Comparison of ENCODE assay signal across 15 cellular contexts in the genomic region with DNA sequence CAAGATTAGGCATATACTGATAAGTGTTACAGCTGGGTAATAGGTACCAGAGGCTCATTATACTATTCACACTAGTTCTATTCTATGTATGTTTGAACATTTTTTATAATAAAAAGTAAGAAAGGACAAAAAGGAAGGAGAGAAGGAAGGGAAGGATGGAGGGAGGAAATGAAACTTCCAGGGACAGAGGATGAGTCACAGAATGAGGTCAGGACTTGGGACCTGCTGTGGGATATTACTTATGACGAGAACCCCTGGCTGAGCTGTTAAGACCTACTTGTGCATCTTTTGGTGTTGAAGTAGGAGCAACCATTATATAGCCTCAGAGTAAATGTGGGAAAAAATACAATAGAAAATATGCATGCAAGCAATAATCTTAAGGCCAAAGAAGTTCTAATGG. TPM values are rescaled to one million over a fixed set of nuclear protein-coding genes. Genes with fewer than 3 reads are reported as not detected.
DNase-seq lines count a peak whose midpoint lies in the region; FAIRE-seq and TF ChIP-seq lines count a peak whose summit lies in the region.
"Had no signal": no experiment of that assay in that cellular context is flagged by ENCODE, and none has a peak within 500 bp of the region (broad histone marks: within the 10 kb centered on the region; RNA-seq: fewer than 3 reads in every experiment).

No MANE protein-coding gene starts in this region.

- no peaks in the 10 kb centered on the region for H3K9me3 ChIP-seq in endothelial cell of umbilical vein (replicated peaks; ENCODE audit: control insufficient read depth, insufficient read depth, low read length)
- no peaks in the 10 kb centered on the region for H3K9me3 ChIP-seq in mesenchymal stem cell (ENCODE audit: control insufficient read depth, low read length)
- H3K9me3 ChIP-seq: Caco-2 had no signal

- TF ChIP-seq POLR2A in endothelial cell of umbilical vein (IDR thresholded peaks at IDR 0.05; ENCODE audit: low read depth, low read length) = no peak
- TF ChIP-seq POLR2A in GM12891 (IDR thresholded peaks at IDR 0.05; ENCODE audit: low read depth, low read length) = no peak

- no peak overlapping the region for H3K4ac ChIP-seq in mesenchymal stem cell (ENCODE audit: low read depth in 1 of 2, low read length in 2 of 2)

- no peak overlapping the region for H3K27ac ChIP-seq in endothelial cell of umbilical vein (ENCODE audit: insufficient read depth, low read depth, low read length)
- H3K27ac ChIP-seq in mesenchymal stem cell (ENCODE audit: low read length, poor library complexity, severe bottlenecking) = no peak overlapping the region
- H3K27ac ChIP-seq: A549, HL-60 had no signal

- POLR2A ChIA-PET in endothelial cell of umbilical vein (lab: Charles Lee) = no interaction called here

- no peak for FAIRE-seq in endothelial cell of umbilical vein (lab: Jason Lieb, UNC)
- no peak for FAIRE-seq in GM12891 (lab: Jason Lieb, UNC)
- FAIRE-seq: A549, GM18507, K562 had no signal

- H3K9ac ChIP-seq in endothelial cell of umbilical vein (replicated peaks; ENCODE audit: extremely low read depth, insufficient read depth, low read length) = no peak overlapping the region
- no peak overlapping the region for H3K9ac ChIP-seq in mesenchymal stem cell (ENCODE audit: low read length)

- no peak overlapping the region for H2AK5ac ChIP-seq in mesenchymal stem cell (ENCODE audit: low read length, severe bottlenecking)

- H3K23ac ChIP-seq in mesenchymal stem cell (ENCODE audit: low read length in 2 of 2) = no peak overlapping the region

- no peaks in the 10 kb centered on the region for H3K9me1 ChIP-seq in endothelial cell of umbilical vein (replicated peaks; ENCODE audit: control insufficient read depth, extremely low read depth, insufficient read depth, low read length)

- no peak overlapping the region for H2BK12ac ChIP-seq in mesenchymal stem cell (ENCODE audit: low read length in 2 of 2)

- peak; percentile 60 for DNase-seq in HT1080 (ENCODE audit: low read depth)
- DNase-seq in RKO (ENCODE audit: low spot score) = peak; percentile 11
- DNase-seq in endothelial cell of umbilical vein (ENCODE audit: low read depth, low spot score) = no peak
- no peak for DNase-seq in NCI-H748 (lab: John Stamatoyannopoulos, UW; ENCODE audit: unreplicated experiment)
- no peak for DNase-seq in mesenchymal stem cell
- no peak for DNase-seq in GM12891 (ENCODE audit: insufficient read length, low spot score)
- DNase-seq: Caco-2; CD8-positive, alpha-beta memory T cell; DND-41; H9 had no signal

- H2BK15ac ChIP-seq in mesenchymal stem cell (ENCODE audit: low read depth, poor library complexity, severe bottlenecking) = no peak overlapping the region

- TF ChIP-seq CTCF in endothelial cell of umbilical vein (IDR thresholded peaks at IDR 0.05; ENCODE audit: extremely low read depth in 1 of 2, insufficient read depth in 1 of 2, low read depth in 1 of 2, low read length in 2 of 2) = no peak

- no TSS peak for BruUV-seq in endothelial cell of umbilical vein (replicated peaks; lab: Mats Ljungman, UMichigan)

- no peak overlapping the region for H4K91ac ChIP-seq in mesenchymal stem cell (ENCODE audit: low read length)

- H3K4me1 ChIP-seq in endothelial cell of umbilical vein (ENCODE audit: control insufficient read depth, extremely low read depth, insufficient read depth, low read length) (no peaks in the 10 kb centered on the region), mesenchymal stem cell (ENCODE audit: control insufficient read depth, insufficient read depth, low read depth, low read length) (no peaks in the 10 kb centered on the region)
- H3K4me1 ChIP-seq: A549, Caco-2 had no signal

- intact Hi-C loops in endothelial cell of umbilical vein (cut with micrococcal nuclease) = no loop called here

- no peak overlapping the region for H3K14ac ChIP-seq in mesenchymal stem cell (ENCODE audit: low read length in 2 of 2)

- H3K4me3 ChIP-seq in endothelial cell of umbilical vein (replicated peaks in 1 of 3; ENCODE audit: insufficient read depth in 1 of 3, low read depth in 1 of 3, low read length in 3 of 3) (no peak overlapping the region), mesenchymal stem cell (ENCODE audit: insufficient read depth in 1 of 2, low read depth in 1 of 2, low read length in 2 of 2) (no peak overlapping the region)
- H3K4me3 ChIP-seq: A549, GM23338, K562 had no signal

- dilution Hi-C loops in endothelial cell of umbilical vein (cut with MboI; ENCODE audit: extremely low pct_ligation_motif_present, low sequenced_read_pairs) = no loop called here

- H2BK5ac ChIP-seq in mesenchymal stem cell (ENCODE audit: low read depth, low read length, poor library complexity, severe bottlenecking) = no peak overlapping the region

- peaks cover 3 to 6% of the 10 kb centered on the region in 2 experiments for H3K27me3 ChIP-seq in endothelial cell of umbilical vein (ENCODE audit: control insufficient read depth in 2 of 2, insufficient read depth in 2 of 2, low read length in 2 of 2)
- peaks cover 5 to 9% of the 10 kb centered on the region in 2 experiments for H3K27me3 ChIP-seq in mesenchymal stem cell (ENCODE audit: control insufficient read depth in 1 of 2, insufficient read depth in 1 of 2, low read length in 2 of 2)

- H2AFZ ChIP-seq in endothelial cell of umbilical vein (ENCODE audit: low read depth, low read length) (no peak overlapping the region), mesenchymal stem cell (ENCODE audit: low read depth, low read length) (no peak overlapping the region)
- H2AFZ ChIP-seq: GM23338 had no signal

- CTCF ChIA-PET in endothelial cell of umbilical vein (lab: Charles Lee) = interaction anchor here (1.3 kb wide), 1 partner anchor 30 kb away, joined by 3 read pairs; no protein-coding TSS in a partner anchor

- H3K36me3 ChIP-seq in endothelial cell of umbilical vein (ENCODE audit: control insufficient read depth in 2 of 2, extremely low read depth in 1 of 2, insufficient read depth in 2 of 2, low read length in 2 of 2) (no peaks in the 10 kb centered on the region), mesenchymal stem cell (ENCODE audit: control insufficient read depth in 1 of 2, insufficient read depth in 2 of 2, low read depth in 1 of 2, low read length in 2 of 2) (no peaks in the 10 kb centered on the region)

- H2BK120ac ChIP-seq in mesenchymal stem cell (ENCODE audit: low read depth, low read length) = no peak overlapping the region

- H4K8ac ChIP-seq in mesenchymal stem cell (ENCODE audit: low read length) = no peak overlapping the region

- WGBS in mesenchymal stem cell = 60% methylated on average over 1 of the region's 1 CpG

- no peak overlapping the region for H3K18ac ChIP-seq in mesenchymal stem cell (ENCODE audit: low read depth in 1 of 2, low read length in 2 of 2)

- H3K79me1 ChIP-seq in mesenchymal stem cell (replicated peaks; ENCODE audit: low read length, poor library complexity, severe bottlenecking) = no peaks in the 10 kb centered on the region

- no peaks in the 10 kb centered on the region for H4K20me1 ChIP-seq in endothelial cell of umbilical vein (replicated peaks; ENCODE audit: control insufficient read depth, extremely low read depth, insufficient read depth, low read length)

- H3K79me2 ChIP-seq in endothelial cell of umbilical vein (ENCODE audit: control insufficient read depth, insufficient read depth, low read length) = no peaks in the 10 kb centered on the region

- H3K4me2 ChIP-seq in endothelial cell of umbilical vein (ENCODE audit: insufficient read depth, low read length) = no peak overlapping the region
- no peak overlapping the region for H3K4me2 ChIP-seq in mesenchymal stem cell (ENCODE audit: low read length, poor library complexity, severe bottlenecking)
- H3K4me2 ChIP-seq: A549, GM23338 had no signal

TF ChIP-seq in endothelial cell of umbilical vein, 7 proteins besides CTCF, POLR2A, EP300 and RAD21:
- TF ChIP-seq EZH2 (IDR thresholded peaks at IDR 0.05; ENCODE audit: borderline replicate concordance, low read depth, low read length, severe bottlenecking) = no peak
- no peak for TF ChIP-seq MYC (IDR thresholded peaks at IDR 0.05; ENCODE audit: low read depth, low read length)
- no peak for TF ChIP-seq POLR2AphosphoS5 (IDR thresholded peaks at IDR 0.05; ENCODE audit: insufficient read depth, low read depth, low read length)
- TF ChIP-seq JUN (IDR thresholded peaks at IDR 0.05; ENCODE audit: borderline replicate concordance, insufficient read depth, insufficient read length, low read depth) = peak; percentile 17
- no peak for TF ChIP-seq GATA2 (IDR thresholded peaks at IDR 0.05; ENCODE audit: insufficient read depth, insufficient read length, low read depth, low read length)
- TF ChIP-seq FOS (IDR thresholded peaks at IDR 0.05; ENCODE audit: borderline replicate concordance, insufficient read depth, low read length) = peak; percentile 54

TF ChIP-seq in GM12891, 5 proteins besides CTCF, POLR2A, EP300 and RAD21:
- no peak for TF ChIP-seq POLR2AphosphoS5 (IDR thresholded peaks at IDR 0.05; ENCODE audit: low read depth, low read length)
- no peak for TF ChIP-seq POU2F2 (IDR thresholded peaks at IDR 0.05; ENCODE audit: low read depth, low read length)
- no peak for TF ChIP-seq PAX5 (IDR thresholded peaks at IDR 0.05; ENCODE audit: insufficient read depth, low read length, severe bottlenecking)
- no peak for TF ChIP-seq SPI1 (IDR thresholded peaks at IDR 0.05; ENCODE audit: low read depth, low read length)
- no peak for TF ChIP-seq TAF1 (IDR thresholded peaks at IDR 0.05; ENCODE audit: low read depth, low read length)
TF ChIP-seq in GM12891: peak in this region for 0.

RNA-seq across cellular contexts. Expression of gene TMEM260, which starts 16.7 kb away (rescaled TPM):
- total RNA-seq in HT1080 (2014; rRNA removed; shearing (Covaris generic)) = 6.8 and 8.9 TPM in 2 replicates
- polyA plus RNA-seq in HT1080 (2015; cell fraction: cytosol; rRNA removed) = 6.4 and 8.2 TPM in 2 replicates
- polyA plus RNA-seq in HT1080 (2015; cell fraction: nucleus; rRNA removed) = 23.4 and 23.5 TPM in 2 replicates
- total RNA-seq in endothelial cell of umbilical vein = 16.2 and 16.4 TPM in 2 replicates
- polyA plus RNA-seq in endothelial cell of umbilical vein = 6.8 and 9.1 TPM in 2 replicates
- 5.0 and 5.1 TPM in 2 replicates for polyA plus RNA-seq in endothelial cell of umbilical vein (2011; cell fraction: cytosol; rRNA removed)
- 19.5 and 22.2 TPM in 2 replicates for polyA plus RNA-seq in endothelial cell of umbilical vein (2011; cell fraction: nucleus; rRNA removed)
- polyA plus RNA-seq in endothelial cell of umbilical vein (2012) = 9.8 and 11.1 TPM in 2 replicates
- 22.3 and 30.4 TPM in 2 replicates for polyA minus RNA-seq in endothelial cell of umbilical vein
- 4.6 TPM for polyA minus RNA-seq in endothelial cell of umbilical vein (2011; cell fraction: cytosol; rRNA and poly(A)+ RNA removed)
- 58.0 and 59.8 TPM in 2 replicates for polyA minus RNA-seq in endothelial cell of umbilical vein (2011; cell fraction: nucleus; rRNA and poly(A)+ RNA removed)
- 15.2 TPM for polyA plus RNA-seq in mesenchymal stem cell (2013, experiment 1 of 2)
- 16.4 TPM for polyA plus RNA-seq in mesenchymal stem cell (2013, experiment 2 of 2)
- polyA plus RNA-seq in GM12891 (2012; ENCODE audit: low read depth, missing spikeins) = 4.9 TPM

Comparison
In these comparisons a context has a peak if more than half of its experiments do, and no peak if none do; other contexts are left out.
1. DNase-seq: peak in HT1080 (single experiment) and RKO (single experiment); none in endothelial cell of umbilical vein (single experiment), NCI-H748 (single experiment), mesenchymal stem cell (single experiment) and GM12891 (single experiment).